In the genomic region with DNA sequence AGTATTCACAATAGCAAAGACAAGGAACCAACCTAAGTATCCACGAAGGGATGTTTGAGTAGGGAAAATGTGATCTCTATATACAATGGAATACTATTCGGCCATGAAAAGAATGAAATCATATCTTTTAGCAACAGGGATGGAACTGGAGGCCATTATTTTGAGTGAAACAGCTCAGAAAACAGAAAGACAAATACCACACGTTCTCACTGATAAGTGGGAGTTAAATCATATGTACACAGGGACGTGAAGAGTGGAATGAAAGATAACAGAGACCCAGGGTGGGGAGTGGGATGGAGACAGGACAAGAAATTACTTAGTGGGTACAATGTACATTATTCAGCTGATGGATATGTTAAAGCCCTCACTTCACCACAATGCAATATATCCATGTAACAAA, we compare ENCODE assay signal across 29 cellular contexts.
"Had no signal": no experiment of that assay in that cellular context is flagged by ENCODE, and none has a peak within 500 bp of the region (broad histone marks: within the 10 kb centered on the region; RNA-seq: fewer than 3 reads in every experiment).

No MANE protein-coding gene starts in this region.

- H3K36me3 ChIP-seq: stomach, suprapubic skin, thoracic aorta, thyroid gland, tibial artery, tibial nerve, transverse colon, upper lobe of left lung, upper lobe of right lung, uterus, vagina had no signal

- H3K9me3 Mint-ChIP-seq: stimulated activated effector memory CD8-positive, alpha-beta T cell treated with anti-CD3 and anti-CD28 coated beads, Interleukin-12 subunit alpha, Interleukin-12 subunit beta, amount 100 ng/mL, for 72 hours; stimulated activated naive CD8-positive, alpha-beta T cell treated with anti-CD3 and anti-CD28 coated beads, Interleukin-15, amount 100 ng/mL, for 72 hours; stimulated activated naive CD8-positive, alpha-beta T cell treated with anti-CD3 and anti-CD28 coated beads, Interleukin-15, Interleukin-2, amounts not matched to agents 100 ng/mL and 50 ng/mL, for 24 hours; type B pancreatic cell had no signal

- H3K9me3 ChIP-seq: stomach, suprapubic skin, testis, thoracic aorta, thyroid gland, tibial artery, tibial nerve, transverse colon, upper lobe of left lung, upper lobe of right lung, uterus, vagina had no signal

- ATAC-seq: stimulated activated effector memory CD8-positive, alpha-beta T cell treated with anti-CD3 and anti-CD28 coated beads, Interleukin-12 subunit alpha, Interleukin-12 subunit beta, amount 100 ng/mL, for 72 hours; stimulated activated memory B cell treated with anti-CD40 and anti-IgM and Interleukin-4, amounts not matched to agents 10 μg/mL and 1 μg/mL and 100 μg/mL, for 72 hours; stimulated activated naive B cell treated with anti-CD40 and anti-IgM and Interleukin-4, amounts not matched to agents 10 μg/mL and 1 μg/mL and 100 μg/mL, for 72 hours; stimulated activated naive CD8-positive, alpha-beta T cell treated with anti-CD3 and anti-CD28 coated beads, Interleukin-15, amount 100 ng/mL, for 72 hours; stimulated activated naive CD8-positive, alpha-beta T cell treated with anti-CD3 and anti-CD28 coated beads, Interleukin-15, Interleukin-2, amounts not matched to agents 100 U/mL and 50 U/mL, for 24 hours; upper lobe of right lung had no signal

- H3K27me3 Mint-ChIP-seq: stimulated activated memory B cell treated with anti-CD40 and anti-IgM and Interleukin-4, amounts not matched to agents 10 μg/mL and 1 μg/mL and 100 μg/mL, for 72 hours had no signal

- FAIRE-seq: urothelium cell line had no signal

- H3K4me1 Mint-ChIP-seq: stimulated activated effector memory CD8-positive, alpha-beta T cell treated with anti-CD3 and anti-CD28 coated beads, Interleukin-12 subunit alpha, Interleukin-12 subunit beta, amount 100 ng/mL, for 72 hours; stimulated activated memory B cell treated with anti-CD40 and anti-IgM and Interleukin-4, amounts not matched to agents 10 μg/mL and 1 μg/mL and 100 μg/mL, for 72 hours; stimulated activated naive B cell treated with anti-CD40 and anti-IgM and Interleukin-4, amounts not matched to agents 10 μg/mL and 1 μg/mL and 100 μg/mL, for 72 hours; stimulated activated naive CD8-positive, alpha-beta T cell treated with anti-CD3 and anti-CD28 coated beads, Interleukin-15, amount 100 ng/mL, for 72 hours had no signal

- H3K27ac Mint-ChIP-seq: stimulated activated effector memory CD8-positive, alpha-beta T cell treated with anti-CD3 and anti-CD28 coated beads, Interleukin-12 subunit alpha, Interleukin-12 subunit beta, amount 100 ng/mL, for 72 hours; stimulated activated memory B cell treated with anti-CD40 and anti-IgM and Interleukin-4, amounts not matched to agents 10 μg/mL and 1 μg/mL and 100 μg/mL, for 72 hours; stimulated activated naive B cell treated with anti-CD40 and anti-IgM and Interleukin-4, amounts not matched to agents 10 μg/mL and 1 μg/mL and 100 μg/mL, for 72 hours; stimulated activated naive CD8-positive, alpha-beta T cell treated with anti-CD3 and anti-CD28 coated beads, Interleukin-15, amount 100 ng/mL, for 72 hours; stimulated activated naive CD8-positive, alpha-beta T cell treated with anti-CD3 and anti-CD28 coated beads, Interleukin-15, Interleukin-2, amounts not matched to agents 100 ng/mL and 50 ng/mL, for 24 hours; type B pancreatic cell had no signal

- H3K36me3 Mint-ChIP-seq: stimulated activated effector memory CD8-positive, alpha-beta T cell treated with anti-CD3 and anti-CD28 coated beads, Interleukin-12 subunit alpha, Interleukin-12 subunit beta, amount 100 ng/mL, for 72 hours; stimulated activated memory B cell treated with anti-CD40 and anti-IgM and Interleukin-4, amounts not matched to agents 10 μg/mL and 1 μg/mL and 100 μg/mL, for 72 hours; stimulated activated naive B cell treated with anti-CD40 and anti-IgM and Interleukin-4, amounts not matched to agents 10 μg/mL and 1 μg/mL and 100 μg/mL, for 72 hours; type B pancreatic cell had no signal

- H3K27ac ChIP-seq: stomach, suprapubic skin, testis, thoracic aorta, thyroid gland, tibial artery, tibial nerve, transverse colon, upper lobe of left lung, upper lobe of right lung, uterus, vagina had no signal

- DNase-seq: stimulated activated CD4-positive, alpha-beta T cell treated with anti-CD3 and anti-CD28 coated beads, Interleukin-2, amount 100 ng/mL, for 48 hours; stimulated activated CD4-positive, alpha-beta T cell treated with anti-CD3 and anti-CD28 coated beads, Interleukin-4, amount 100 ng/mL, for 1 hour; stimulated activated CD4-positive, alpha-beta T cell treated with anti-CD3 and anti-CD28 coated beads, Interleukin-4, amount 100 ng/mL, for 24 hours; stimulated activated CD4-positive, alpha-beta T cell treated with anti-CD3 and anti-CD28 coated beads, Interleukin-4, amount 100 ng/mL, for 4 hours; stimulated activated CD8-positive, alpha-beta memory T cell treated with anti-CD3 and anti-CD28 coated beads, Interleukin-4, amount 100 ng/mL, for 48 hours; stimulated activated naive B cell treated with anti-CD40 and anti-IgM and Interleukin-4, amounts not matched to agents 10 μg/mL and 1 μg/mL and 100 μg/mL, for 72 hours; stimulated activated naive CD4-positive, alpha-beta T cell; stimulated activated naive CD4-positive, alpha-beta T cell treated with Interleukin-2 at 50 U/mL for 16 hours; stimulated activated naive CD8-positive, alpha-beta T cell treated with anti-CD3 and anti-CD28 coated beads, Interleukin-15, amount 100 ng/mL, for 72 hours; stimulated activated naive CD8-positive, alpha-beta T cell treated with anti-CD3 and anti-CD28 coated beads, Interleukin-15, Interleukin-2, amounts not matched to agents 100 U/mL and 50 U/mL, for 24 hours; stomach; substantia nigra; testis; thyroid gland; tibial artery; transverse colon; trophoblast cell; upper lobe of left lung; upper lobe of right lung; uterus had no signal

- H3K4me1 ChIP-seq: stomach, suprapubic skin, testis, thyroid gland, tibial artery, tibial nerve, transverse colon, upper lobe of left lung, upper lobe of right lung, uterus, vagina had no signal

- H3K27me3 ChIP-seq: suprapubic skin, testis, thyroid gland, tibial artery, tibial nerve, transverse colon, upper lobe of left lung, upper lobe of right lung, uterus, vagina had no signal

- H3K4me3 Mint-ChIP-seq: stimulated activated effector memory CD8-positive, alpha-beta T cell treated with anti-CD3 and anti-CD28 coated beads, Interleukin-12 subunit alpha, Interleukin-12 subunit beta, amount 100 ng/mL, for 72 hours; stimulated activated memory B cell treated with anti-CD40 and anti-IgM and Interleukin-4, amounts not matched to agents 10 μg/mL and 1 μg/mL and 100 μg/mL, for 72 hours; stimulated activated naive B cell treated with anti-CD40 and anti-IgM and Interleukin-4, amounts not matched to agents 10 μg/mL and 1 μg/mL and 100 μg/mL, for 72 hours; stimulated activated naive CD8-positive, alpha-beta T cell treated with anti-CD3 and anti-CD28 coated beads, Interleukin-15, amount 100 ng/mL, for 72 hours; stimulated activated naive CD8-positive, alpha-beta T cell treated with anti-CD3 and anti-CD28 coated beads, Interleukin-15, Interleukin-2, amounts not matched to agents 100 ng/mL and 50 ng/mL, for 24 hours; type B pancreatic cell had no signal

- H3K4me3 ChIP-seq: stomach, suprapubic skin, testis, thoracic aorta, thyroid gland, tibial artery, tibial nerve, transverse colon, upper lobe of left lung, upper lobe of right lung, uterus, vagina had no signal
